In the genomic region with DNA sequence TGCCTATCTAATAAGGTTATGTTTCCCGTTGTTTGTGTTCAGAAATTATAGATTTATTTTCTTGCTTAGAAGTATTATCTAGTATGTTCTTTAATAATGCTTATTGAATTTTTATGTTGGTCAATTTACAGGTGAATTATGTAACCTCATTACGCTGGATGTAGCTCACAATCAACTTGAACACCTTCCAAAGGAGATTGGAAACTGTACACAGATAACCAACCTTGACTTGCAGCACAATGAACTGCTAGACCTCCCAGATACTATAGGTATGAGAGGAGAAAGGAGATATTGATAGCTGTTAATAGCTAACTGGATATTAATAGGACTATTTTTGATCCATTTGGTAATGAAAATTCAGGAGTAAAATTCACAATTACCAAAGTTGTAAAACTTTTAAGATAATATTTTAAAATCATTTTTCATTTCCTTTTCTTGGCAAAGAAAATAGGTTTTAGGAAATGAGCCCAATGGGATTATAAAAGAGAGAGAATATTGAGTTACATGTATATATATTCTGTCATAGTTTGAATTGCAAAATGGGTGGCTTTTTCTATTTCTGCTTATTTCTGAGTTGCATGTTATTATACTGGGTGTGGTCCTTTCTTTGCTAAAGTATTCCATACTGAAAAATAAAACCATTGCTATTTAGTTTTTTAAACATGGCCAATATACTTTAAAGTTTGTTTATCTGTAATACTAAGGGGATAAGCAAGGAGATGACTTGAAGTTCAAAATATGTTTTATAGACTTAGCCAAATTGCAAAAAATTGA, we compare ENCODE assay signal across 24 cellular contexts.
DNase-seq lines count a peak whose midpoint lies in the region; ATAC-seq, FAIRE-seq and TF ChIP-seq lines count a peak whose summit lies in the region.
"Had no signal": no experiment of that assay in that cellular context is flagged by ENCODE, and none has a peak within 500 bp of the region (broad histone marks: within the 10 kb centered on the region; RNA-seq: fewer than 3 reads in every experiment).

No MANE protein-coding gene starts in this region.

- H3K36me3 ChIP-seq in right lobe of liver (no peaks in the 10 kb centered on the region), HepG2 (replicated peaks in 1 of 2; ENCODE audit: control insufficient read depth in 1 of 2, insufficient read depth in 2 of 2, low read length in 2 of 2) (no peaks in the 10 kb centered on the region), kidney (ENCODE audit: control insufficient read depth in 1 of 2, insufficient read depth in 2 of 2, low read length in 2 of 2) (no peaks in the 10 kb centered on the region)

- H3K9me3 ChIP-seq in right lobe of liver: no peaks in the 10 kb centered on the region
- no peaks in the 10 kb centered on the region for H3K9me3 ChIP-seq in HepG2 (ENCODE audit: low read length)
- no peaks in the 10 kb centered on the region for H3K9me3 ChIP-seq in kidney (ENCODE audit: control insufficient read depth in 1 of 2, low read length in 2 of 2)

- H3K4me1 Mint-ChIP-seq in progenitor cell of endocrine pancreas (ENCODE audit: low read depth): peaks cover 1% of the 10 kb centered on the region
- H3K4me1 Mint-ChIP-seq in natural killer cell: peaks cover 23 to 42% of the 10 kb centered on the region in 2 donors
- H3K4me1 Mint-ChIP-seq: H9 had no signal

- TF ChIP-seq CTCF in right lobe of liver (IDR thresholded peaks at IDR 0.05) (no peak), HepG2 (CRISPR knock-in tag; IDR thresholded peaks at IDR 0.05) (no peak), kidney (IDR thresholded peaks at IDR 0.05; ENCODE audit: borderline replicate concordance, extremely low read depth, insufficient read depth) (no peak), progenitor cell of endocrine pancreas (IDR thresholded peaks at IDR 0.05; ENCODE audit: unreplicated experiment) (no peak), natural killer cell (IDR thresholded peaks at IDR 0.05) (no peak)

- H3K27me3 Mint-ChIP-seq in progenitor cell of endocrine pancreas: no peaks in the 10 kb centered on the region
- no peaks in the 10 kb centered on the region for H3K27me3 Mint-ChIP-seq in natural killer cell (ENCODE audit: low read depth in 2 of 2)

- H4K20me1 ChIP-seq in HepG2 (ENCODE audit: insufficient read depth, low read length): no peaks in the 10 kb centered on the region

- peaks cover 6% of the 10 kb centered on the region for H3K9me3 Mint-ChIP-seq in progenitor cell of endocrine pancreas (ENCODE audit: low read depth)
- H3K9me3 Mint-ChIP-seq in natural killer cell: no peaks in the 10 kb centered on the region
- peaks cover 2 to 10% of the 10 kb centered on the region in 2 donors for H3K9me3 Mint-ChIP-seq in activated naive CD4-positive, alpha-beta T cell treated with anti-CD3 and anti-CD28 coated beads, Interleukin-2, amount 50 U/mL, for 72 hours
- H3K9me3 Mint-ChIP-seq: CD8-positive, alpha-beta T cell; H9; HFFc6 had no signal

- no peak overlapping the region for H3K4me2 ChIP-seq in HepG2 (ENCODE audit: low read depth, low read length)
- H3K4me2 ChIP-seq: KMS-11 had no signal

- FAIRE-seq in HepG2 (lab: Jason Lieb, UNC) (no peak), kidney (lab: Jason Lieb, UNC) (peak; percentile 44), frontal cortex (lab: Jason Lieb, UNC) (no peak)
- FAIRE-seq: GM12891 had no signal

- no peak overlapping the region for H2AFZ ChIP-seq in HepG2 (ENCODE audit: low read length)

- TF ChIP-seq RAD21 in HepG2 (CRISPR knock-in tag; IDR thresholded peaks at IDR 0.05): no peak

- no peak overlapping the region for H3K27ac ChIP-seq in right lobe of liver
- H3K27ac ChIP-seq in HepG2 (ENCODE audit: extremely low read length, insufficient read depth, low read length): no peak overlapping the region
- no peak overlapping the region for H3K27ac ChIP-seq in kidney (ENCODE audit: low read depth in 2 of 2, low read length in 2 of 2)
- H3K27ac ChIP-seq: KMS-11, SK-N-MC had no signal

- H3K27me3 ChIP-seq in right lobe of liver: no peaks in the 10 kb centered on the region
- no peaks in the 10 kb centered on the region for H3K27me3 ChIP-seq in HepG2 (ENCODE audit: control insufficient read depth in 1 of 2, insufficient read depth in 2 of 2, low read length in 2 of 2)

- H3K9ac ChIP-seq in HepG2 (ENCODE audit: insufficient read depth, low read depth, low read length) (no peak overlapping the region), kidney (ENCODE audit: low read length in 2 of 2) (no peak overlapping the region)
- H3K9ac ChIP-seq: KMS-11 had no signal

- intact Hi-C loops in right lobe of liver (cut with DNase I) (no loop called here), HepG2 (cut with micrococcal nuclease; ENCODE audit: unreplicated experiment) (no loop called here), kidney (cut with DNase I) (no loop called here), natural killer cell (cut with micrococcal nuclease) (no loop called here)

- POLR2A ChIA-PET in HepG2 (lab: Yijun Ruan, JAX): no interaction called here

- in situ Hi-C loops in HepG2 (cut with HindIII; ENCODE audit: extremely low pct_ligation_motif_present, low pct_unique_long_range_greater_than_20kb): no loop called here

- CTCF ChIA-PET in HepG2 (lab: Yijun Ruan, JAX; ENCODE audit: low intra/inter-chr PET ratio, low total read pairs): no interaction called here

- WGBS in right lobe of liver (ENCODE audit: insufficient coverage, low coverage, low lambda C conversion rate, missing lambda C conversion rate): 53% methylated on average over 2 of the region's 2 CpGs
- 94% methylated on average over 2 of the region's 2 CpGs for WGBS in HepG2 (ENCODE audit: low lambda C conversion rate)

- H3K4me3 Mint-ChIP-seq in progenitor cell of endocrine pancreas (ENCODE audit: low read depth) (no peak overlapping the region), natural killer cell (no peak overlapping the region)
- H3K4me3 Mint-ChIP-seq: CD8-positive, alpha-beta T cell; H9; HFFc6 had no signal

- DNase-seq in right lobe of liver (no peak), HepG2 (ENCODE audit: low spot score) (no peak), cerebellar cortex (ENCODE audit: low spot score) (peak; percentile 14), kidney (no peak), progenitor cell of endocrine pancreas (ENCODE audit: low spot score, unreplicated experiment) (no peak), natural killer cell (no peak), frontal cortex (ENCODE audit: low spot score in 2 of 2) (no peak)
- DNase-seq in activated naive CD4-positive, alpha-beta T cell treated with anti-CD3 and anti-CD28 coated beads, Interleukin-2, amount 50 U/mL, for 72 hours (ENCODE audit: low spot score in 2 of 2): no peak
- DNase-seq: 8988T; C1 segment of cervical spinal cord; CD8-positive, alpha-beta T cell; DND-41; H9; HFFc6; NCI-H1048; NCI-H1436; NCI-H187 treated with DMSO at 0.1 percent for 48 hours; NCI-H2107; NCI-H446 treated with DMSO at 0.1 percent for 48 hours; NCI-H526 treated with DMSO at 0.1 percent for 48 hours; SHP77 treated with DMSO at 0.1 percent for 48 hours had no signal

- TF ChIP-seq POLR2A in right lobe of liver (IDR thresholded peaks at IDR 0.05) (no peak), HepG2 (IDR thresholded peaks at IDR 0.05; ENCODE audit: insufficient read depth in 1 of 2, low read depth in 2 of 2, low read length in 2 of 2) (no peak)

- H3K4me1 ChIP-seq in right lobe of liver (peaks cover 0 to 4% (median 0%) of the 10 kb centered on the region in 4 donors), HepG2 (ENCODE audit: insufficient read depth, low read length) (no peaks in the 10 kb centered on the region), kidney (ENCODE audit: control insufficient read depth in 1 of 2, insufficient read depth in 1 of 2, low read depth in 1 of 2, low read length in 2 of 2) (no peaks in the 10 kb centered on the region)

- peaks cover 5% of the 10 kb centered on the region for H3K79me2 ChIP-seq in HepG2 (ENCODE audit: insufficient read depth, low read length)

- no peak overlapping the region for H3K27ac Mint-ChIP-seq in progenitor cell of endocrine pancreas
- H3K27ac Mint-ChIP-seq in natural killer cell: no peak overlapping the region
- H3K27ac Mint-ChIP-seq in activated naive CD4-positive, alpha-beta T cell treated with anti-CD3 and anti-CD28 coated beads, Interleukin-2, amount 50 U/mL, for 72 hours: no peak overlapping the region
- H3K27ac Mint-ChIP-seq: CD8-positive, alpha-beta T cell; H9; HFFc6 had no signal

- no peak overlapping the region for H3K4me3 ChIP-seq in right lobe of liver
- no peak overlapping the region for H3K4me3 ChIP-seq in HepG2 (replicated peaks in 1 of 3; ENCODE audit: insufficient read depth in 1 of 3, low read depth in 2 of 3, low read length in 3 of 3)
- no peak overlapping the region for H3K4me3 ChIP-seq in kidney (ENCODE audit: low read length in 2 of 2)
- H3K4me3 ChIP-seq: SK-N-MC had no signal

- TF ChIP-seq EP300 in HepG2 (IDR thresholded peaks at IDR 0.05; ENCODE audit: low read depth in 2 of 2, low read length in 2 of 2) (no peak), HepG2 (CRISPR knock-in tag; IDR thresholded peaks at IDR 0.05; ENCODE audit: borderline replicate concordance) (no peak)

- BruUV-seq in HepG2 (replicated peaks; lab: Mats Ljungman, UMichigan): no TSS peak

- ATAC-seq in right lobe of liver (peak in 3 of 4 donors; percentile 42 to 53 (median 45)), HepG2 (no peak), natural killer cell (no peak)
- ATAC-seq in activated naive CD4-positive, alpha-beta T cell treated with anti-CD3 and anti-CD28 coated beads, Interleukin-2, amount 50 U/mL, for 72 hours: no peak
- ATAC-seq: CD8-positive, alpha-beta T cell had no signal

- H3K36me3 Mint-ChIP-seq in progenitor cell of endocrine pancreas (ENCODE audit: insufficient read depth): peaks cover 26% of the 10 kb centered on the region
- H3K36me3 Mint-ChIP-seq in natural killer cell: no peaks in the 10 kb centered on the region
- H3K36me3 Mint-ChIP-seq in activated naive CD4-positive, alpha-beta T cell treated with anti-CD3 and anti-CD28 coated beads, Interleukin-2, amount 50 U/mL, for 72 hours: peaks cover 3 to 28% of the 10 kb centered on the region in 2 donors

Comparison
In these comparisons a context has a peak if more than half of its experiments do, and no peak if none do; other contexts are left out.
1. ATAC-seq: peak in right lobe of liver (3 of 4); none in HepG2 (single experiment), natural killer cell (0 of 3) and activated naive CD4-positive, alpha-beta T cell treated with anti-CD3 and anti-CD28 coated beads, Interleukin-2, amount 50 U/mL, for 72 hours (0 of 2).